ENCODE assay signal across 12 cellular contexts in the genomic region with DNA sequence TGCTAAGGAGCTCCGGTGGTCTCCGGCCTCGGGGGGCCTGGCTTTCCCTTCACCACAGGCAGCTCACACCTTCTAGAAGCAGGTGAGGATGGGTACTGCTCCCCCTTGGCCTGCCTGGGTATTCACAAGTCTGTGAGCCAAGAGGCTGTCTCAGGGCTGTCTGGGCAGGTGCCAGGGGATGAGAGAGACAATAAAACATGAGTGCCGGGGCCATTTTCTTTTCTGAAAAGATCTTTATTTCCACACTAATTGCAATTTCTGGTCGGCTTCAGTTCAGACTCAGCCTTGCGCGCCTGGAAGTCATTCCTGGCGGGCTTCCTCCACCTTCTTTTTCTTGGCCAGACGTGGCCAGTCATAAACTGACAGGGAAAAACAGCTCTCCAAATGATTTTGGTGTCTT.
DNase-seq lines count a peak whose midpoint lies in the region; ATAC-seq and TF ChIP-seq lines count a peak whose summit lies in the region.
"Had no signal": no experiment of that assay in that cellular context is flagged by ENCODE, and none has a peak within 500 bp of the region (broad histone marks: within the 10 kb centered on the region; RNA-seq: fewer than 3 reads in every experiment).

No MANE protein-coding gene starts in this region.

- no peak overlapping the region for H3K23ac ChIP-seq in H9 (ENCODE audit: insufficient read length, low read depth, low read length)

- peaks cover 0 to 4% (median 1%) of the 10 kb centered on the region in 3 experiments; a peak in 5 of 7 replicates for H3K36me3 Mint-ChIP-seq in H9 (ENCODE audit: insufficient read depth in 1 of 3, low read depth in 3 of 3)

- no peak overlapping the region for H4K91ac ChIP-seq in H9 (ENCODE audit: insufficient read length, low read depth, low read length)

- H3K14ac ChIP-seq in H9 (ENCODE audit: insufficient read depth, low read length) = no peak overlapping the region; the same call in 1 of the 2 replicates

- no peak overlapping the region for H3K4ac ChIP-seq in H9 (ENCODE audit: low read depth, low read length)

- no CpG with 5 or more reads among the region's 9 CpGs for WGBS in H9 (ENCODE audit: extremely low coverage, insufficient read length, low lambda C conversion rate)

- no peak overlapping the region for H4K8ac ChIP-seq in H9 (replicated peaks; ENCODE audit: insufficient read length, low read depth, low read length)

- H3K9me3 ChIP-seq in H9 (ENCODE audit: control insufficient read depth, low read depth, low read length) = no peaks in the 10 kb centered on the region
- H3K9me3 ChIP-seq: spleen had no signal

- H3K23me2 ChIP-seq in H9 (ENCODE audit: insufficient read length, low read depth, low read length, poor library complexity, severe bottlenecking) = peaks cover 4% of the 10 kb centered on the region

- no peak overlapping the region for H2BK5ac ChIP-seq in H9 (ENCODE audit: insufficient read length, low read length)

- no peak overlapping the region for H2BK20ac ChIP-seq in H9 (ENCODE audit: low read depth, low read length, poor library complexity, severe bottlenecking)

- H3K27ac Mint-ChIP-seq in H9 = peak overlapping the region in 2 of 3 experiments; percentile 71 to 96; a peak in 5 of 7 replicates
- H3K27ac Mint-ChIP-seq: activated T-helper 1 cell treated with anti-CD3 and anti-CD28 coated beads, Interleukin-12 subunit alpha, Interleukin-12 subunit beta, Interleukin-2, Interleukin-4 antibody, amounts not matched to agents 30 ng/mL and 10 ng/mL and 1 ng/mL, durations not matched to agents 14 hours and 24 hours and 36 hours had no signal

- no peak overlapping the region for H2BK120ac ChIP-seq in H9 (ENCODE audit: low read depth, low read length, poor library complexity, severe bottlenecking)

- peak overlapping the region; percentile 46 for H3K18ac ChIP-seq in H9 (ENCODE audit: insufficient read length, low read depth, low read length)

- H3K4me3 Mint-ChIP-seq in H9 = peak overlapping the region in 1 of 2 experiments; percentile 54; a peak in 2 of 5 replicates
- H3K4me3 Mint-ChIP-seq: activated T-helper 1 cell treated with anti-CD3 and anti-CD28 coated beads, Interleukin-12 subunit alpha, Interleukin-12 subunit beta, Interleukin-2, Interleukin-4 antibody, amounts not matched to agents 30 ng/mL and 10 ng/mL and 1 ng/mL, durations not matched to agents 14 hours and 24 hours and 36 hours; stimulated activated naive CD8-positive, alpha-beta T cell treated with anti-CD3 and anti-CD28 coated beads, Interleukin-15, amount 100 ng/mL, for 72 hours had no signal

- H4K20me1 ChIP-seq in H9 (ENCODE audit: control insufficient read depth, insufficient read depth, insufficient read length) = no peaks in the 10 kb centered on the region

- DNase-seq in H9 = no peak
- DNase-seq in NCI-H345 treated with DMSO at 0.1 percent for 48 hours (lab: John Stamatoyannopoulos, UW; ENCODE audit: unreplicated experiment) = peak; percentile 2
- DNase-seq in globus pallidus (ENCODE audit: low spot score) = peak; percentile 34
- peak; percentile 74 for DNase-seq in sciatic nerve (ENCODE audit: low spot score)
- no peak for DNase-seq in LoVo (ENCODE audit: low spot score)
- no peak for DNase-seq in Kasumi-1 (lab: John Stamatoyannopoulos, UW)
- no peak for DNase-seq in activated gamma-delta T cell (lab: John Stamatoyannopoulos, UW)
- DNase-seq: NK-92 treated with Interleukin-12 subunit alpha and Interleukin-12 subunit beta, amount 100 ng/mL, for 24 hours; spleen; stimulated activated naive CD8-positive, alpha-beta T cell treated with anti-CD3 and anti-CD28 coated beads, Interleukin-15, amount 100 ng/mL, for 72 hours had no signal

- no peak overlapping the region for H2AK5ac ChIP-seq in H9 (ENCODE audit: insufficient read length, low read length)

- no peak for TF ChIP-seq CTCF in H9 (conservative IDR thresholded peaks at IDR 0.05)

- H2AFZ ChIP-seq in H9 (ENCODE audit: low read length) = no peak overlapping the region

- H3K9me3 Mint-ChIP-seq in H9 = 0 out of 5 replicates have a peak, but pooled peaks cover 0 to 1% of the 10 kb centered on the region in 2 experiments
- H3K9me3 Mint-ChIP-seq: activated T-helper 1 cell treated with anti-CD3 and anti-CD28 coated beads, Interleukin-12 subunit alpha, Interleukin-12 subunit beta, Interleukin-2, Interleukin-4 antibody, amounts not matched to agents 30 ng/mL and 10 ng/mL and 1 ng/mL, durations not matched to agents 14 hours and 24 hours and 36 hours; stimulated activated naive CD8-positive, alpha-beta T cell treated with anti-CD3 and anti-CD28 coated beads, Interleukin-15, amount 100 ng/mL, for 72 hours had no signal

- peak; percentile 23 for ATAC-seq in sciatic nerve
- no peak for ATAC-seq in GM21786 (IDR thresholded peaks at IDR 0.05; ENCODE audit: unreplicated experiment)
- ATAC-seq: stimulated activated naive CD8-positive, alpha-beta T cell treated with anti-CD3 and anti-CD28 coated beads, Interleukin-15, amount 100 ng/mL, for 72 hours had no signal

- no peak overlapping the region for H3K9ac ChIP-seq in H9 (ENCODE audit: extremely low read depth, insufficient read length, low read length)

- H3K56ac ChIP-seq in H9 (ENCODE audit: insufficient read length, low read depth, low read length) = no peak overlapping the region

- H3K79me2 ChIP-seq in H9 (ENCODE audit: insufficient read depth, low read length) = no peaks in the 10 kb centered on the region

- H3K79me1 ChIP-seq in H9 (ENCODE audit: insufficient read depth, low read depth, low read length, poor library complexity, severe bottlenecking) = no peaks in the 10 kb centered on the region

- H3K4me2 ChIP-seq in H9 (ENCODE audit: insufficient read depth, insufficient read length, low read length) = no peak overlapping the region

- H2BK15ac ChIP-seq in H9 (ENCODE audit: low read depth, low read length) = no peak overlapping the region

- peaks cover 64 to 69% of the 10 kb centered on the region in 2 experiments for H3K4me1 Mint-ChIP-seq in H9

- no peak overlapping the region for H4K5ac ChIP-seq in H9 (ENCODE audit: insufficient read length, low read depth, low read length)

- intact Hi-C loops in sciatic nerve (cut with DNase I) = no loop called here

- no peak overlapping the region for H3T11ph ChIP-seq in H9 (ENCODE audit: low read length)

- H3K27ac ChIP-seq in H9 (ENCODE audit: insufficient read length, low read depth, low read length) = no peak overlapping the region
- H3K27ac ChIP-seq: spleen had no signal

- peak overlapping the region; percentile 16 for H2BK12ac ChIP-seq in H9 (ENCODE audit: insufficient read length, low read depth, low read length)

- H3K27me3 ChIP-seq in H9 (ENCODE audit: insufficient read depth, low read length) = no peaks in the 10 kb centered on the region
- H3K27me3 ChIP-seq: spleen had no signal

- H3K4me1 ChIP-seq in H9 (ENCODE audit: insufficient read depth, low read length) = peaks cover 23% of the 10 kb centered on the region; the same call in 1 of the 2 replicates

- H3K27me3 Mint-ChIP-seq in H9 (ENCODE audit: low read depth) = peaks cover 3% of the 10 kb centered on the region; the same call in 1 of the 2 replicates
- H3K27me3 Mint-ChIP-seq: stimulated activated naive CD8-positive, alpha-beta T cell treated with anti-CD3 and anti-CD28 coated beads, Interleukin-15, amount 100 ng/mL, for 72 hours had no signal

Comparison
In these comparisons a context has a peak if more than half of its experiments do, and no peak if none do; other contexts are left out.
1. DNase-seq: peak in NCI-H345 treated with DMSO at 0.1 percent for 48 hours (single experiment), globus pallidus (single experiment) and sciatic nerve (single experiment); none in H9 (single experiment), LoVo (single experiment), Kasumi-1 (0 of 2) and activated gamma-delta T cell (single experiment).